ENCODE assay signal across 20 cellular contexts in genomic region chr19:49700563-49700962, GRCh38.
"Had no signal": no experiment of that assay in that cellular context is flagged by ENCODE, and none has a peak within 500 bp of the region (broad histone marks: within the 10 kb centered on the region; RNA-seq: fewer than 3 reads in every experiment).

No MANE protein-coding gene starts in this region.

- H3K27me3 ChIP-seq: adrenal gland, right lobe of liver had no signal

- H3K27ac ChIP-seq: adrenal gland, body of pancreas, gastrocnemius medialis, heart left ventricle, left lung, psoas muscle, right lobe of liver, thoracic aorta had no signal

- H3K4me1 ChIP-seq: adrenal gland, body of pancreas, gastrocnemius medialis, heart left ventricle, left lung, psoas muscle, right lobe of liver had no signal

- H3K9me2 ChIP-seq: SK-N-SH had no signal

- H3K4me1 Mint-ChIP-seq: activated CD4-positive, alpha-beta memory T cell treated with anti-CD3 and anti-CD28 coated beads, Interleukin-2, amount 10 ng/mL, durations not matched to agents 7 days and 5 days; nephron; T-cell had no signal

- H3K36me3 Mint-ChIP-seq: T-cell had no signal

- H3K9me3 ChIP-seq: adrenal gland, body of pancreas, gastrocnemius medialis, heart left ventricle, left lung, mucosa of descending colon, psoas muscle, right lobe of liver, SK-N-SH, thoracic aorta had no signal

- DNase-seq: activated CD4-positive, alpha-beta memory T cell treated with anti-CD3 and anti-CD28 coated beads, Interleukin-2, amount 10 ng/mL, durations not matched to agents 7 days and 5 days; activated CD4-positive, CD25-positive, alpha-beta regulatory T cell treated with anti-CD3 and anti-CD28 coated beads, Interleukin-2, amount 50 U/mL, for 72 hours; activated naive CD4-positive, alpha-beta T cell; adrenal gland; body of pancreas; caudate nucleus; erythroblast; gastrocnemius medialis; heart left ventricle; left lung; mammary epithelial cell; mucosa of descending colon; psoas muscle; right lobe of liver; T-cell; T-helper 9 cell had no signal

- H3K9me3 Mint-ChIP-seq: activated CD4-positive, alpha-beta memory T cell treated with anti-CD3 and anti-CD28 coated beads, Interleukin-2, amount 10 ng/mL, durations not matched to agents 7 days and 5 days; activated T-helper 1 cell treated with anti-CD3 and anti-CD28 coated beads, Interleukin-12 subunit alpha, Interleukin-12 subunit beta, Interleukin-2, Interleukin-4 antibody, amounts not matched to agents 30 ng/mL and 10 ng/mL and 1 ng/mL, durations not matched to agents 14 hours and 24 hours and 36 hours; nephron; T-cell had no signal

- H3K4me3 ChIP-seq: adrenal gland, body of pancreas, gastrocnemius medialis, heart left ventricle, left lung, mucosa of descending colon, psoas muscle, right lobe of liver, thoracic aorta had no signal

- H3K27ac Mint-ChIP-seq: activated CD4-positive, alpha-beta memory T cell treated with anti-CD3 and anti-CD28 coated beads, Interleukin-2, amount 10 ng/mL, durations not matched to agents 7 days and 5 days; activated T-helper 1 cell treated with anti-CD3 and anti-CD28 coated beads, Interleukin-12 subunit alpha, Interleukin-12 subunit beta, Interleukin-2, Interleukin-4 antibody, amounts not matched to agents 30 ng/mL and 10 ng/mL and 1 ng/mL, durations not matched to agents 14 hours and 24 hours and 36 hours; nephron; T-cell had no signal

- H3K4me2 ChIP-seq: SK-N-SH had no signal

- H3K4me3 Mint-ChIP-seq: activated CD4-positive, alpha-beta memory T cell treated with anti-CD3 and anti-CD28 coated beads, Interleukin-2, amount 10 ng/mL, durations not matched to agents 7 days and 5 days; activated T-helper 1 cell treated with anti-CD3 and anti-CD28 coated beads, Interleukin-12 subunit alpha, Interleukin-12 subunit beta, Interleukin-2, Interleukin-4 antibody, amounts not matched to agents 30 ng/mL and 10 ng/mL and 1 ng/mL, durations not matched to agents 14 hours and 24 hours and 36 hours; nephron; T-cell had no signal

- H3K36me3 ChIP-seq: adrenal gland, gastrocnemius medialis, heart left ventricle, left lung, right lobe of liver, thoracic aorta had no signal

- ATAC-seq: body of pancreas, gastrocnemius medialis, left lung, mucosa of descending colon, psoas muscle had no signal
